In genomic region chr11:1834132-1834610, GRCh38 we compare ENCODE assay signal across 1 cellular context.
TF ChIP-seq lines count a peak whose summit lies in the region.

No MANE protein-coding gene starts in this region.

TF ChIP-seq in GM23338, 12 proteins besides CTCF, POLR2A, EP300 and RAD21 (continued from another document):
- no peak for TF ChIP-seq ZNF462 (CRISPR knock-in tag; IDR thresholded peaks at IDR 0.05)
- TF ChIP-seq ZNF331 (CRISPR knock-in tag; IDR thresholded peaks at IDR 0.05; ENCODE audit: low read depth) = no peak
- no peak for TF ChIP-seq JUNB (IDR thresholded peaks at IDR 0.05; ENCODE audit: unreplicated experiment)
- no peak for TF ChIP-seq STAT1 (IDR thresholded peaks at IDR 0.05; ENCODE audit: unreplicated experiment)
- TF ChIP-seq ZNF114 (CRISPR knock-in tag; IDR thresholded peaks at IDR 0.05) = no peak
- TF ChIP-seq POLR2AphosphoS5 (IDR thresholded peaks at IDR 0.05; ENCODE audit: low read depth) = no peak
